18 cellular contexts compared by ENCODE assay signal in genomic region chr18:21489919-21490495, GRCh38.
DNase-seq lines count a peak whose midpoint lies in the region; ATAC-seq, FAIRE-seq and TF ChIP-seq lines count a peak whose summit lies in the region.
"Had no signal": no experiment of that assay in that cellular context is flagged by ENCODE, and none has a peak within 500 bp of the region (broad histone marks: within the 10 kb centered on the region; RNA-seq: fewer than 3 reads in every experiment).

No MANE protein-coding gene starts in this region.

- POLR2A ChIA-PET in HepG2 (lab: Yijun Ruan, JAX), result interaction anchor here (1.6 kb wide), 1 partner anchor 110 kb away, joined by 6 read pairs; the partner anchor contains the start of gene ESCO1

- intact Hi-C loops in HepG2 (cut with micrococcal nuclease; ENCODE audit: unreplicated experiment), result loop anchor here (1.0 kb wide), 1 partner anchor 109 kb away; no protein-coding TSS in a partner anchor
- intact Hi-C loops in right lobe of liver (cut with DNase I), result no loop called here

- no peak for TF ChIP-seq EP300 in HepG2 (IDR thresholded peaks at IDR 0.05; ENCODE audit: low read depth in 2 of 2, low read length in 2 of 2)
- no peak for TF ChIP-seq EP300 in HepG2 (CRISPR knock-in tag; IDR thresholded peaks at IDR 0.05; ENCODE audit: borderline replicate concordance)

- H3K9me3 Mint-ChIP-seq in neural progenitor cell, result no peaks in the 10 kb centered on the region
- H3K9me3 Mint-ChIP-seq: CD8-positive, alpha-beta T cell had no signal

- no peak overlapping the region for H4K12ac ChIP-seq in trophoblast cell (ENCODE audit: low read depth, low read length)

- H3K4me3 Mint-ChIP-seq in neural progenitor cell, result no peak overlapping the region
- H3K4me3 Mint-ChIP-seq: CD8-positive, alpha-beta T cell had no signal

- no peak overlapping the region for H3K9ac ChIP-seq in HepG2 (ENCODE audit: insufficient read depth, low read depth, low read length)
- no peak overlapping the region for H3K9ac ChIP-seq in neural progenitor cell
- H3K9ac ChIP-seq in trophoblast cell (ENCODE audit: low read length), result no peak overlapping the region

- no peak overlapping the region for H2AK5ac ChIP-seq in trophoblast cell (ENCODE audit: low read length)

- no peak overlapping the region for H4K8ac ChIP-seq in trophoblast cell (ENCODE audit: low read depth, low read length)

- peaks cover 5% of the 10 kb centered on the region for H3K4me1 Mint-ChIP-seq in neural progenitor cell

- peaks cover 3% of the 10 kb centered on the region for H3K27me3 Mint-ChIP-seq in neural progenitor cell (ENCODE audit: insufficient read depth, low read depth)

- no peaks in the 10 kb centered on the region for H3K9me3 ChIP-seq in HepG2 (ENCODE audit: low read length)
- H3K9me3 ChIP-seq in right lobe of liver, result no peaks in the 10 kb centered on the region
- no peaks in the 10 kb centered on the region for H3K9me3 ChIP-seq in neural progenitor cell (ENCODE audit: low read depth)
- no peaks in the 10 kb centered on the region for H3K9me3 ChIP-seq in trophoblast cell (ENCODE audit: insufficient read depth, low read depth, low read length)

- H2BK120ac ChIP-seq in trophoblast cell (ENCODE audit: insufficient read depth, low read length, poor library complexity), result no peak overlapping the region

- TF ChIP-seq CTCF in HepG2 (CRISPR knock-in tag; IDR thresholded peaks at IDR 0.05) (no peak), right lobe of liver (IDR thresholded peaks at IDR 0.05) (no peak), epithelial cell of esophagus (IDR thresholded peaks at IDR 0.05; ENCODE audit: insufficient read depth, low read depth, low read length, missing control alignments) (no peak), neural progenitor cell (IDR thresholded peaks at IDR 0.05) (no peak)

- no peak for TF ChIP-seq RAD21 in HepG2 (CRISPR knock-in tag; IDR thresholded peaks at IDR 0.05)

- H3K4me1 ChIP-seq in HepG2 (ENCODE audit: insufficient read depth, low read length), result peaks cover 14% of the 10 kb centered on the region
- no peaks in the 10 kb centered on the region for H3K4me1 ChIP-seq in right lobe of liver
- H3K4me1 ChIP-seq in neural progenitor cell, result no peaks in the 10 kb centered on the region
- H3K4me1 ChIP-seq in trophoblast cell (ENCODE audit: control insufficient read depth in 1 of 2, insufficient read depth in 2 of 2, low read length in 2 of 2), result no peaks in the 10 kb centered on the region

- H4K91ac ChIP-seq in trophoblast cell (ENCODE audit: low read depth, low read length), result no peak overlapping the region

- peaks cover 35% of the 10 kb centered on the region for H3K36me3 Mint-ChIP-seq in neural progenitor cell
- H3K36me3 Mint-ChIP-seq: CD8-positive, alpha-beta T cell had no signal

- H3K14ac ChIP-seq in trophoblast cell (ENCODE audit: low read length), result no peak overlapping the region

- no peak overlapping the region for H3K4me3 ChIP-seq in HepG2 (replicated peaks in 1 of 3; ENCODE audit: insufficient read depth in 1 of 3, low read depth in 2 of 3, low read length in 3 of 3)
- no peak overlapping the region for H3K4me3 ChIP-seq in right lobe of liver
- no peak overlapping the region for H3K4me3 ChIP-seq in epithelial cell of esophagus (ENCODE audit: low read length)
- H3K4me3 ChIP-seq in neural progenitor cell, result no peak overlapping the region
- no peak overlapping the region for H3K4me3 ChIP-seq in trophoblast cell (ENCODE audit: low read depth, low read length)

- H2BK5ac ChIP-seq in trophoblast cell (ENCODE audit: low read depth, low read length, poor library complexity), result no peak overlapping the region

- H3K79me1 ChIP-seq in trophoblast cell (ENCODE audit: low read length), result no peaks in the 10 kb centered on the region

- 79% methylated on average over 15 of the region's 15 CpGs for WGBS in HepG2 (ENCODE audit: low lambda C conversion rate)
- WGBS in right lobe of liver (ENCODE audit: insufficient coverage, low coverage, low lambda C conversion rate, missing lambda C conversion rate), result 81% methylated on average over 3 of the region's 15 CpGs
- WGBS in trophoblast cell (ENCODE audit: extremely low coverage, insufficient coverage, insufficient read length), result no CpG with 5 or more reads among the region's 15 CpGs

- no peak overlapping the region for H3K27ac ChIP-seq in HepG2 (ENCODE audit: extremely low read length, insufficient read depth, low read length)
- H3K27ac ChIP-seq in right lobe of liver, result no peak overlapping the region
- H3K27ac ChIP-seq in neural progenitor cell, result no peak overlapping the region
- H3K27ac ChIP-seq in trophoblast cell (ENCODE audit: low read depth, low read length), result no peak overlapping the region
- H3K27ac ChIP-seq: C4-2B, HL-60 had no signal

- DNase-seq in HepG2 (ENCODE audit: low spot score) (no peak), right lobe of liver (no peak), M059J (ENCODE audit: low read depth) (peak; percentile 11), epithelial cell of esophagus (ENCODE audit: low read depth) (peak; percentile 6), neural progenitor cell (ENCODE audit: low spot score) (no peak), trophoblast cell (no peak), COR-L47 (lab: John Stamatoyannopoulos, UW) (no peak)
- DNase-seq: CD8-positive, alpha-beta T cell; DMS153; H7; MV-4-11; NCI-H187; NCI-H2107; NCI-H526 treated with DMSO at 0.1 percent for 48 hours; T-helper 1 cell had no signal

- no peak overlapping the region for H3K27ac Mint-ChIP-seq in neural progenitor cell
- H3K27ac Mint-ChIP-seq: CD8-positive, alpha-beta T cell had no signal

- ATAC-seq in HepG2 (peak; percentile 19; the same call in 2 of the 3 replicates), right lobe of liver (no peak)
- ATAC-seq: CD8-positive, alpha-beta T cell had no signal

- H4K20me1 ChIP-seq in HepG2 (ENCODE audit: insufficient read depth, low read length) (no peaks in the 10 kb centered on the region), neural progenitor cell (ENCODE audit: low read depth) (no peaks in the 10 kb centered on the region)

- no peaks in the 10 kb centered on the region; a peak in 1 of 5 replicates for H3K27me3 ChIP-seq in HepG2 (ENCODE audit: control insufficient read depth in 1 of 2, insufficient read depth in 2 of 2, low read length in 2 of 2)
- H3K27me3 ChIP-seq in right lobe of liver, result no peaks in the 10 kb centered on the region
- no peaks in the 10 kb centered on the region for H3K27me3 ChIP-seq in neural progenitor cell
- H3K27me3 ChIP-seq in trophoblast cell (ENCODE audit: insufficient read depth, low read length), result no peaks in the 10 kb centered on the region

- no peak overlapping the region for H2BK12ac ChIP-seq in trophoblast cell (ENCODE audit: low read length)

- H2AFZ ChIP-seq in HepG2 (ENCODE audit: low read length) (no peak overlapping the region), neural progenitor cell (replicated peaks) (no peak overlapping the region), trophoblast cell (ENCODE audit: insufficient read depth, low read length, poor library complexity) (no peak overlapping the region)

- TF ChIP-seq POLR2A in HepG2 (IDR thresholded peaks at IDR 0.05; ENCODE audit: insufficient read depth in 1 of 2, low read depth in 2 of 2, low read length in 2 of 2) (no peak), right lobe of liver (IDR thresholded peaks at IDR 0.05) (no peak)

- H3K23ac ChIP-seq in trophoblast cell (ENCODE audit: low read length), result no peak overlapping the region

- in situ Hi-C loops in HepG2 (cut with HindIII; ENCODE audit: extremely low pct_ligation_motif_present, low pct_unique_long_range_greater_than_20kb), result no loop called here

- H3K36me3 ChIP-seq in HepG2 (replicated peaks in 1 of 2; ENCODE audit: control insufficient read depth in 1 of 2, insufficient read depth in 2 of 2, low read length in 2 of 2) (no peaks in the 10 kb centered on the region), right lobe of liver (no peaks in the 10 kb centered on the region), neural progenitor cell (peaks cover 42% of the 10 kb centered on the region), trophoblast cell (ENCODE audit: control insufficient read depth in 1 of 2, insufficient read depth in 2 of 2, low read length in 2 of 2) (peaks cover 15 to 30% of the 10 kb centered on the region in 2 experiments)

- no peak for FAIRE-seq in HepG2 (lab: Jason Lieb, UNC)
- FAIRE-seq: GM18507 had no signal

- H3K18ac ChIP-seq in trophoblast cell (ENCODE audit: low read length), result no peak overlapping the region

- H3K79me2 ChIP-seq in HepG2 (ENCODE audit: insufficient read depth, low read length) (no peaks in the 10 kb centered on the region), neural progenitor cell (ENCODE audit: low read depth) (peaks cover 3% of the 10 kb centered on the region), trophoblast cell (ENCODE audit: control insufficient read depth, insufficient read depth, low read length, poor library complexity) (no peaks in the 10 kb centered on the region)

- peaks cover 60% of the 10 kb centered on the region for H3F3A ChIP-seq in neural progenitor cell (ENCODE audit: low read depth)

- H3K4me2 ChIP-seq in HepG2 (ENCODE audit: low read depth, low read length), result no peak overlapping the region
- no peak overlapping the region for H3K4me2 ChIP-seq in neural progenitor cell
- no peak overlapping the region for H3K4me2 ChIP-seq in trophoblast cell (ENCODE audit: low read length)

- CTCF ChIA-PET in HepG2 (lab: Yijun Ruan, JAX; ENCODE audit: low intra/inter-chr PET ratio, low total read pairs), result interaction anchor here (0.7 kb wide), 1 partner anchor 151 kb away, joined by 3 read pairs; no protein-coding TSS in a partner anchor

- H3K4ac ChIP-seq in trophoblast cell (ENCODE audit: low read depth, low read length), result no peak overlapping the region

- no TSS peak for BruUV-seq in HepG2 (replicated peaks; lab: Mats Ljungman, UMichigan)

TF ChIP-seq in HepG2, 621 proteins besides CTCF, POLR2A, EP300 and RAD21 (continues in another document):
- TF ChIP-seq ATF7 (IDR thresholded peaks at IDR 0.05) (peak; percentile 64), ATF7 (CRISPR knock-in tag; IDR thresholded peaks at IDR 0.05) (no peak), ZNF710 (CRISPR knock-in tag; IDR thresholded peaks at IDR 0.05; ENCODE audit: borderline replicate concordance) (no peak)

Comparison
In these comparisons a context has a peak if more than half of its experiments do, and no peak if none do; other contexts are left out.
1. DNase-seq: peak in M059J (single experiment) and epithelial cell of esophagus (single experiment); none in HepG2 (single experiment), right lobe of liver (0 of 3), neural progenitor cell (single experiment), trophoblast cell (0 of 2) and COR-L47 (single experiment).